In the genomic region with DNA sequence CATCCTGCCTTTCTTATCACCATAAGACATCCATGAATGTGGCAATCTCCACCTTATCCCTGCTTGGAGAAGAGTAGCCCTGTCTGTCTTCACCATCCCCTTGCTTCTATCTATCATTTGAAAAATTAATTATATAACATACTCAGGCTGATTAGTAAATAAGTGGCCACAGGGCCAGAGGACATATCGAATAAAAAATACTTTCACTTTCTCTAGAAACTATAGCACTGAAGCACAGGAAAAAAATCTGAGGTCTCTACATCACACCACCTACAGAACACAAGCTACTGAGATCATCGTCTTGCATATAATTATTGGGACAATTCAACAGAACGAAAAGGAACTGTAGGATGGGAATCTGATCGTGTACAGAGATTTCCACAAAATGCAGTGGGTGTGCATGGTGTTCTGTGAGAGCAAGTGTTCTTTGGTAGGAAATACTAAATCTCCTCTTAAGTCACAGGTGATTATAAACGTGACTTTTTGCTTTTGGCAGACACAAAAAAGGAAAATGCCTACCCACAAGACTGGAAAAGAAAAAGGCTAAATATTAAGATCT, we compare ENCODE assay signal across 26 cellular contexts.
"Had no signal": no experiment of that assay in that cellular context is flagged by ENCODE, and none has a peak within 500 bp of the region (broad histone marks: within the 10 kb centered on the region; RNA-seq: fewer than 3 reads in every experiment).

No MANE protein-coding gene starts in this region.

- H3K9me3 ChIP-seq: SJSA1 had no signal

- H3K27me3 ChIP-seq: brain microvascular endothelial cell, cardiac muscle cell, SJSA1 had no signal

- H3K4me1 ChIP-seq: SJSA1 had no signal

- ATAC-seq: activated T-cell treated with anti-CD3 and anti-CD28 coated beads, Interleukin-2, amount 50 U/mL, for 4 hours; PC-3; T-cell had no signal

- H3K36me3 ChIP-seq: brain microvascular endothelial cell, cardiac muscle cell, SJSA1 had no signal

- H3K4me3 ChIP-seq: cardiac muscle cell, SJSA1 had no signal

- H3K27ac ChIP-seq: brain microvascular endothelial cell, cardiac muscle cell, SJSA1, VCaP had no signal

- DNase-seq: activated CD4-positive, alpha-beta memory T cell treated with anti-CD3 and anti-CD28 coated beads for 36 hours; activated CD4-positive, alpha-beta T cell treated with anti-CD3 and anti-CD28 coated beads, Interleukin-2, amount 10 ng/mL, durations not matched to agents 7 days and 5 days; activated CD4-positive, CD25-positive, alpha-beta regulatory T cell; activated CD8-positive, alpha-beta memory T cell treated with anti-CD3 and anti-CD28 coated beads for 24 hours; activated effector memory CD4-positive, alpha-beta T cell treated with anti-CD3 and anti-CD28 coated beads, Interleukin-2, amount 50 U/mL, for 16 hours; activated naive CD4-positive, alpha-beta T cell treated with Interleukin-2 at 50 U/mL for 16 hours; activated T-cell treated with anti-CD3 and anti-CD28 coated beads, Interleukin-2, amount 50 U/mL, for 4 hours; brain microvascular endothelial cell; KG1; NCI-H1092; NCI-H1417; NCI-H1930; NCI-H2107; NCI-H2171 treated with DMSO at 0.1 percent for 48 hours; NCI-H345; NCI-H510A; NCI-H526 treated with DMSO at 0.1 percent for 48 hours; NCI-H82; PC-3; SHP77; T-cell; T-helper 2 cell; T1000 had no signal
